ENCODE assay signal across 16 cellular contexts in genomic region chr1:161664689-161665088, GRCh38. TPM values are rescaled to one million over a fixed set of nuclear protein-coding genes. Genes with fewer than 3 reads are reported as not detected.
"Had no signal": no experiment of that assay in that cellular context is flagged by ENCODE, and none has a peak within 500 bp of the region (broad histone marks: within the 10 kb centered on the region; RNA-seq: fewer than 3 reads in every experiment).

No MANE protein-coding gene starts in this region.

RNA-seq across cellular contexts. Expression of gene FCGR2B, which starts 1.7 kb away (rescaled TPM):
- total RNA-seq: activated naive CD4-positive, alpha-beta T cell treated with anti-CD3 and anti-CD28 coated beads for 36 hours; activated T-cell treated with anti-CD3 and anti-CD28 coated beads, Interleukin-2, amount 50 U/mL, for 72 hours; activated T-helper 1 cell treated with anti-CD3 and anti-CD28 coated beads, Interleukin-12 subunit alpha, Interleukin-12 subunit beta, Interleukin-2, Interleukin-4 antibody, amounts not matched to agents 30 ng/mL and 10 ng/mL and 1 ng/mL, durations not matched to agents 14 hours and 24 hours and 36 hours; activated T-helper 2 cell treated with anti-CD3 and anti-CD28 coated beads, Interferon-gamma antibody, Interleukin-2, Interleukin-4, amounts not matched to agents 10 μg/mL and 5 μg/mL and 100 μg/mL, durations not matched to agents 14 hours and 24 hours and 36 hours; astrocyte; bronchial epithelial cell; cardiac muscle cell; chondrocyte had no signal
- polyA plus RNA-seq: cardiac muscle cell had no signal

RNA-seq across cellular contexts. Expression of gene FCGR3B, which starts 33.7 kb away (rescaled TPM):
- total RNA-seq: activated naive CD4-positive, alpha-beta T cell treated with anti-CD3 and anti-CD28 coated beads for 36 hours; activated naive CD4-positive, alpha-beta T cell treated with anti-CD3 and anti-CD28 coated beads, Interleukin-2, amount 50 U/mL, for 72 hours; activated naive CD8-positive, alpha-beta T cell treated with anti-CD3 and anti-CD28 coated beads for 36 hours; activated naive CD8-positive, alpha-beta T cell treated with anti-CD3 and anti-CD28 coated beads, Interleukin-2, amount 10 ng/mL, durations not matched to agents 7 days and 5 days; activated T-cell treated with anti-CD3 and anti-CD28 coated beads, Interleukin-2, amount 50 U/mL, for 4 hours; activated T-helper 1 cell treated with anti-CD3 and anti-CD28 coated beads, Interleukin-12 subunit alpha, Interleukin-12 subunit beta, Interleukin-2, Interleukin-4 antibody, amounts not matched to agents 30 ng/mL and 10 ng/mL and 1 ng/mL, durations not matched to agents 14 hours and 24 hours and 36 hours; activated T-helper 17 cell treated with anti-CD3 and anti-CD28 coated beads, Interleukin-2, amount 50 U/mL, for 72 hours; activated T-helper 2 cell treated with anti-CD3 and anti-CD28 coated beads, Interferon-gamma antibody, Interleukin-2, Interleukin-4, amounts not matched to agents 10 μg/mL and 5 μg/mL and 100 μg/mL, durations not matched to agents 14 hours and 24 hours and 36 hours; ascending aorta; astrocyte; body of pancreas; bronchial epithelial cell; cardiac muscle cell; chondrocyte had no signal
- polyA plus RNA-seq: cardiac muscle cell had no signal

RNA-seq across cellular contexts. Expression of gene FCRLA, which starts 42.3 kb away (rescaled TPM):
- total RNA-seq: activated naive CD4-positive, alpha-beta T cell treated with anti-CD3 and anti-CD28 coated beads for 36 hours; activated naive CD4-positive, alpha-beta T cell treated with anti-CD3 and anti-CD28 coated beads, Interleukin-2, amount 50 U/mL, for 72 hours; activated T-helper 1 cell treated with anti-CD3 and anti-CD28 coated beads, Interleukin-12 subunit alpha, Interleukin-12 subunit beta, Interleukin-2, Interleukin-4 antibody, amounts not matched to agents 30 ng/mL and 10 ng/mL and 1 ng/mL, durations not matched to agents 14 hours and 24 hours and 36 hours; activated T-helper 17 cell treated with anti-CD3 and anti-CD28 coated beads, Interleukin-2, amount 50 U/mL, for 72 hours; activated T-helper 2 cell treated with anti-CD3 and anti-CD28 coated beads, Interferon-gamma antibody, Interleukin-2, Interleukin-4, amounts not matched to agents 10 μg/mL and 5 μg/mL and 100 μg/mL, durations not matched to agents 14 hours and 24 hours and 36 hours; ascending aorta; body of pancreas; cardiac muscle cell; cerebellum; chondrocyte had no signal
- polyA plus RNA-seq: cardiac muscle cell had no signal

RNA-seq across cellular contexts. Expression of gene FCRLB, which starts 56.7 kb away (rescaled TPM):
- total RNA-seq: activated naive CD4-positive, alpha-beta T cell treated with anti-CD3 and anti-CD28 coated beads, Interleukin-2, amount 50 U/mL, for 72 hours; activated T-helper 1 cell treated with anti-CD3 and anti-CD28 coated beads, Interleukin-12 subunit alpha, Interleukin-12 subunit beta, Interleukin-2, Interleukin-4 antibody, amounts not matched to agents 30 ng/mL and 10 ng/mL and 1 ng/mL, durations not matched to agents 14 hours and 24 hours and 36 hours; activated T-helper 17 cell treated with anti-CD3 and anti-CD28 coated beads, Interleukin-2, amount 50 U/mL, for 72 hours; activated T-helper 2 cell treated with anti-CD3 and anti-CD28 coated beads, Interferon-gamma antibody, Interleukin-2, Interleukin-4, amounts not matched to agents 10 μg/mL and 5 μg/mL and 100 μg/mL, durations not matched to agents 14 hours and 24 hours and 36 hours; ascending aorta; body of pancreas had no signal
